27 cellular contexts compared by ENCODE assay signal in genomic region chr22:32561163-32561562, GRCh38.
A peak's percentile ranks its signal among the peaks of the same experiment; 100 is the strongest.
DNase-seq lines count a peak whose midpoint lies in the region; FAIRE-seq and TF ChIP-seq lines count a peak whose summit lies in the region.
"Had no signal": no experiment of that assay in that cellular context is flagged by ENCODE, and none has a peak within 500 bp of the region (broad histone marks: within the 10 kb centered on the region; RNA-seq: fewer than 3 reads in every experiment).

No MANE protein-coding gene starts in this region.

- no peak for TF ChIP-seq POLR2A in breast epithelium (IDR thresholded peaks at IDR 0.05)
- TF ChIP-seq POLR2A in H54 (IDR thresholded peaks at IDR 0.05; ENCODE audit: low read depth, low read length) = no peak

- H4K20me1 ChIP-seq in mammary epithelial cell (ENCODE audit: insufficient read depth, low read length) = no peaks in the 10 kb centered on the region
- H4K20me1 ChIP-seq in smooth muscle cell (ENCODE audit: low read depth) = no peaks in the 10 kb centered on the region
- H4K20me1 ChIP-seq: BLaER1 treated with 17β-estradiol and CSF1 and Interleukin-3, amounts not matched to agents 10 nM and 100 nM had no signal

- no peak overlapping the region for H4K8ac ChIP-seq in mesendoderm (ENCODE audit: low read depth, low read length)

- H3K9me3 ChIP-seq in breast epithelium (no peaks in the 10 kb centered on the region), mammary epithelial cell (replicated peaks; ENCODE audit: insufficient read depth, low read length) (no peaks in the 10 kb centered on the region), smooth muscle cell (replicated peaks; ENCODE audit: low read depth) (no peaks in the 10 kb centered on the region), MG63 (no peaks in the 10 kb centered on the region)
- H3K9me3 ChIP-seq: BLaER1 treated with 17β-estradiol and CSF1 and Interleukin-3, amounts not matched to agents 10 nM and 100 nM; Caco-2; Peyer's patch; SJCRH30 had no signal

- dilution Hi-C loops in mammary epithelial cell (cut with HindIII; ENCODE audit: low sequenced_read_pairs) = no loop called here

- H3K4me3 ChIP-seq in breast epithelium (no peak overlapping the region), mammary epithelial cell (replicated peaks in 1 of 3; ENCODE audit: insufficient read depth in 1 of 3, low read depth in 2 of 3, low read length in 3 of 3) (no peak overlapping the region), mesendoderm (ENCODE audit: low read length) (no peak overlapping the region), smooth muscle cell (no peak overlapping the region), MG63 (no peak overlapping the region)
- H3K4me3 ChIP-seq: BLaER1 treated with 17β-estradiol and CSF1 and Interleukin-3, amounts not matched to agents 10 nM and 100 nM; Peyer's patch; SJCRH30 had no signal

- H2BK5ac ChIP-seq in mesendoderm (ENCODE audit: low read length) = no peak overlapping the region

- no peak overlapping the region for H2BK15ac ChIP-seq in mesendoderm (replicated peaks; ENCODE audit: low read depth)

- H2AK5ac ChIP-seq in mesendoderm (ENCODE audit: low read length) = no peak overlapping the region

- no peaks in the 10 kb centered on the region for H3K79me2 ChIP-seq in mammary epithelial cell (ENCODE audit: insufficient read depth, low read length)
- no peaks in the 10 kb centered on the region for H3K79me2 ChIP-seq in mesendoderm (ENCODE audit: control insufficient read depth, insufficient read depth, low read length)
- H3K79me2 ChIP-seq in smooth muscle cell (ENCODE audit: low read depth) = no peaks in the 10 kb centered on the region

- H3K56ac ChIP-seq in mesendoderm (ENCODE audit: low read length) = no peak overlapping the region

- H3K27me3 ChIP-seq in breast epithelium (no peaks in the 10 kb centered on the region), mammary epithelial cell (ENCODE audit: insufficient read depth, low read length) (no peaks in the 10 kb centered on the region), mesendoderm (ENCODE audit: insufficient read depth, low read length, poor library complexity) (no peaks in the 10 kb centered on the region), smooth muscle cell (ENCODE audit: low read depth) (no peaks in the 10 kb centered on the region), MG63 (no peaks in the 10 kb centered on the region)
- H3K27me3 ChIP-seq: BLaER1 treated with 17β-estradiol and CSF1 and Interleukin-3, amounts not matched to agents 10 nM and 100 nM; Peyer's patch; SJCRH30 had no signal

- CTCF ChIA-PET in mammary epithelial cell (lab: Charles Lee; ENCODE audit: low non-redundant PET) = no interaction called here

- H3K36me3 ChIP-seq in breast epithelium (no peaks in the 10 kb centered on the region), mammary epithelial cell (ENCODE audit: insufficient read depth, low read length) (no peaks in the 10 kb centered on the region), mesendoderm (ENCODE audit: control insufficient read depth, insufficient read depth, low read length) (no peaks in the 10 kb centered on the region), smooth muscle cell (ENCODE audit: low read depth) (no peaks in the 10 kb centered on the region), MG63 (no peaks in the 10 kb centered on the region)
- H3K36me3 ChIP-seq: BLaER1 treated with 17β-estradiol and CSF1 and Interleukin-3, amounts not matched to agents 10 nM and 100 nM; Peyer's patch; SJCRH30 had no signal

- BruUV-seq in mammary epithelial cell (replicated peaks; lab: Mats Ljungman, UMichigan) = no TSS peak

- H4K5ac ChIP-seq in mesendoderm (ENCODE audit: low read length) = no peak overlapping the region

- H3K23ac ChIP-seq in mesendoderm (ENCODE audit: low read length) = no peak overlapping the region

- TF ChIP-seq CTCF in breast epithelium (IDR thresholded peaks at IDR 0.05) (no peak), mammary epithelial cell (conservative IDR thresholded peaks at IDR 0.05 in 1 of 2, IDR thresholded peaks at IDR 0.05 in 1 of 2; ENCODE audit: extremely low read depth in 1 of 2, insufficient read depth in 1 of 2, low read depth in 1 of 2, low read length in 2 of 2) (no peak), smooth muscle cell (IDR thresholded peaks at IDR 0.05; ENCODE audit: borderline replicate concordance, insufficient read depth, poor library complexity, severe bottlenecking) (no peak)

- H3K79me1 ChIP-seq in mesendoderm (ENCODE audit: low read length) = no peaks in the 10 kb centered on the region

- H3K18ac ChIP-seq in mesendoderm (ENCODE audit: low read length) = no peak overlapping the region

- WGBS in mammary epithelial cell (ENCODE audit: low coverage, missing lambda C conversion rate) = 81% methylated on average over 4 of the region's 4 CpGs
- no CpG with 5 or more reads among the region's 4 CpGs for WGBS in mesendoderm (ENCODE audit: extremely low coverage, insufficient coverage, low lambda C conversion rate)
- 83% methylated on average over 4 of the region's 4 CpGs for WGBS in smooth muscle cell (ENCODE audit: low lambda C conversion rate)

- no peaks in the 10 kb centered on the region for H3K4me1 ChIP-seq in breast epithelium
- H3K4me1 ChIP-seq in mammary epithelial cell (ENCODE audit: insufficient read depth, low read length) = peaks cover 23% of the 10 kb centered on the region
- no peaks in the 10 kb centered on the region for H3K4me1 ChIP-seq in mesendoderm (ENCODE audit: control insufficient read depth, low read depth, low read length)
- no peaks in the 10 kb centered on the region for H3K4me1 ChIP-seq in smooth muscle cell (ENCODE audit: low read depth)
- H3K4me1 ChIP-seq: BLaER1 treated with 17β-estradiol and CSF1 and Interleukin-3, amounts not matched to agents 10 nM and 100 nM had no signal

- H3K4me2 ChIP-seq in mammary epithelial cell (ENCODE audit: insufficient read depth, low read depth, low read length) = no peak overlapping the region
- no peak overlapping the region for H3K4me2 ChIP-seq in mesendoderm (ENCODE audit: low read length)
- no peak overlapping the region for H3K4me2 ChIP-seq in smooth muscle cell
- H3K4me2 ChIP-seq: BLaER1 treated with 17β-estradiol and CSF1 and Interleukin-3, amounts not matched to agents 10 nM and 100 nM had no signal

- H3K9ac ChIP-seq in mammary epithelial cell (ENCODE audit: insufficient read depth, low read length) (no peak overlapping the region), mesendoderm (ENCODE audit: low read length) (no peak overlapping the region), smooth muscle cell (ENCODE audit: low read depth) (no peak overlapping the region)
- H3K9ac ChIP-seq: BLaER1 treated with 17β-estradiol and CSF1 and Interleukin-3, amounts not matched to agents 10 nM and 100 nM had no signal

- peaks cover 16% of the 10 kb centered on the region for H3F3A ChIP-seq in smooth muscle cell (ENCODE audit: low read depth)

- DNase-seq in breast epithelium (ENCODE audit: low spot score in 2 of 2) (no peak), mammary epithelial cell (no peak), mesendoderm (peak; percentile 19), smooth muscle cell (lab: John Stamatoyannopoulos, UW; ENCODE audit: unreplicated experiment) (no peak), H54 (ENCODE audit: insufficient read length, low spot score) (no peak), MG63 (no peak), head of caudate nucleus (no peak)
- DNase-seq in activated T-cell treated with anti-CD3 and anti-CD28 coated beads, Interleukin-2, amount 50 U/mL, for 48 hours = no peak
- DNase-seq: Caco-2; CD4-positive, alpha-beta memory T cell; DMS 273 treated with DMSO at 0.1 percent for 48 hours; DND-41; GOT3; IMR-90; MV-4-11; NCI-H1105 treated with DMSO at 0.1 percent for 48 hours; NCI-H1694 treated with DMSO at 0.1 percent for 48 hours; NCI-H2081 treated with DMSO at 0.1 percent for 48 hours; NCI-H2171 treated with DMSO at 0.1 percent for 48 hours; NCI-H524 treated with DMSO at 0.1 percent for 48 hours; NCI-H82; SJCRH30 had no signal

- no peak overlapping the region for H3K4ac ChIP-seq in mesendoderm (ENCODE audit: low read depth, low read length)

- H3K27ac ChIP-seq in breast epithelium (peak overlapping the region; percentile 69 to 85), mammary epithelial cell (ENCODE audit: insufficient read depth, low read depth, low read length) (no peak overlapping the region), mesendoderm (ENCODE audit: low read depth, low read length) (no peak overlapping the region), smooth muscle cell (ENCODE audit: low read depth) (peak overlapping the region; percentile 71)
- H3K27ac ChIP-seq: 22Rv1; BLaER1 treated with 17β-estradiol and CSF1 and Interleukin-3, amounts not matched to agents 10 nM and 100 nM; Peyer's patch; SJCRH30 had no signal

- in situ Hi-C loops in mammary epithelial cell (cut with MboI; ENCODE audit: low sequenced_read_pairs in 2 of 2) = no loop called here

- H2AFZ ChIP-seq in mammary epithelial cell (ENCODE audit: low read depth, low read length) = no peak overlapping the region
- H2AFZ ChIP-seq in smooth muscle cell (ENCODE audit: low read depth) = no peak overlapping the region

- intact Hi-C loops in breast epithelium (cut with DNase I; ENCODE audit: low total_unique reads) = no loop called here
- intact Hi-C loops in mammary epithelial cell (cut with micrococcal nuclease) = no loop called here
- intact Hi-C loops in head of caudate nucleus (cut with DNase I) = no loop called here

- no peak for FAIRE-seq in H54 (lab: Jason Lieb, UNC)
- FAIRE-seq: GM12892, GM18507 had no signal

- H2BK120ac ChIP-seq in mesendoderm (ENCODE audit: low read depth, low read length) = no peak overlapping the region

Comparison
In these comparisons a context has a peak if more than half of its experiments do, and no peak if none do; other contexts are left out.
1. H3K27ac ChIP-seq: peak in breast epithelium (2 of 2) and smooth muscle cell (single experiment); none in mammary epithelial cell (single experiment) and mesendoderm (single experiment).